ENCODE assay signal across 2 cellular contexts in genomic region chr7:112500619-112501018, GRCh38.
TF ChIP-seq lines count a peak whose summit lies in the region.

No MANE protein-coding gene starts in this region.

TF ChIP-seq in A549, 52 proteins besides CTCF, POLR2A, EP300 and RAD21 (continued from another document):
- TF ChIP-seq E2F6 (IDR thresholded peaks at IDR 0.05; ENCODE audit: borderline replicate concordance, low read depth) (no peak), RFX5 (IDR thresholded peaks at IDR 0.05) (no peak), ZSCAN20 (CRISPR knock-in tag; IDR thresholded peaks at IDR 0.05) (no peak)

TF ChIP-seq in GM23338, 12 proteins besides CTCF, POLR2A, EP300 and RAD21 (continued from another document):
- TF ChIP-seq REST (IDR thresholded peaks at IDR 0.05; ENCODE audit: unreplicated experiment) = no peak
- TF ChIP-seq ZNF462 (CRISPR knock-in tag; IDR thresholded peaks at IDR 0.05) = no peak
- TF ChIP-seq ETS1 (IDR thresholded peaks at IDR 0.05) = no peak
TF ChIP-seq in GM23338: peak in this region for 0.
